Comparison of ENCODE assay signal across 1 cellular context in genomic region chr5:192970-193831, GRCh38.
A peak's percentile ranks its signal among the peaks of the same experiment; 100 is the strongest.
TF ChIP-seq lines count a peak whose summit lies in the region.

No MANE protein-coding gene starts in this region.

TF ChIP-seq in HEK293, 187 proteins besides CTCF, POLR2A, EP300 and RAD21 (continued from another document):
- TF ChIP-seq AEBP2 (tag by site-specific recombination; IDR thresholded peaks at IDR 0.05; ENCODE audit: borderline replicate concordance) (no peak), ZNF776 (tag by site-specific recombination; IDR thresholded peaks at IDR 0.05; ENCODE audit: borderline replicate concordance) (no peak), ZNF791 (tag by site-specific recombination; IDR thresholded peaks at IDR 0.05) (no peak), ZNF747 (tag by site-specific recombination; IDR thresholded peaks at IDR 0.05) (no peak), ZSCAN5A (tag by site-specific recombination; IDR thresholded peaks at IDR 0.05) (no peak), PATZ1 (tag by site-specific recombination; IDR thresholded peaks at IDR 0.05) (0 out of 2 replicates have a peak, but pooled peaks have one; percentile 22), ZBTB48 (tag by site-specific recombination; IDR thresholded peaks at IDR 0.05) (no peak), ZBTB26 (tag by site-specific recombination; optimal IDR thresholded peaks at IDR 0.05) (no peak), ZNF2 (tag by site-specific recombination; IDR thresholded peaks at IDR 0.05) (no peak), ZNF350 (tag by site-specific recombination; IDR thresholded peaks at IDR 0.05) (no peak)
